17 cellular contexts compared by ENCODE assay signal in the genomic region with DNA sequence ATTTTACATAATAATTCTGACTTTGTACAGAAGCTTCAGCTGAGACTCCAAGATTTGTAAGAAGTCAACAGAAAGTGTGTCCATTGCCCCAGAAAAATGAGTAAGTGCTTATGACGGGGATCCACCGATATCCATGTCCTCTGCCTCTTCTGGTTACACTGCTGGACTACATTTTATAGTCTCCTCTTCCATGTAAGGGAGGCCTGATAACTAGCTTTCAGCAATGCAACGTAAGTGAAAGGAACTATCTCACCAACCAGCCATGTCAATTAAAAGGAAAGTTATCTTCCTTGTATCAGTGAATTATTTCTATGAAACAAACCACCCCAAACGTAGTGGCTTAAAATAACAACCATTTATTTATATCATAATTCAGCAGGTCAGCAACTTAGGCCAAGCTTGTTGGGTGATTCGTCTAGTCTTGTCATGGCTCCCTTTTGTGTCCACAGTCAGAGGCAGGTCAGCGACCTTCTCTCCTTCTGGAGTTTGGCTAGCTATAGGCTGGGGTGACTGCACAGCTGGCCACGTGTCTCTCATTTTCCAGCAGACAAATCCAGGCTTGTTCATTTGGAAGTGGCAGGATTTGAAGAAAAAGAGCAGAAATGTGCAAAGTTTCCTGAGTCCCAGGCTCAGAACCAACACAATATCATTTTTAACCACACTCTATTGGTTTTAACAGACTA. TPM values are rescaled to one million over a fixed set of nuclear protein-coding genes. Genes with fewer than 3 reads are reported as not detected.
DNase-seq lines count a peak whose midpoint lies in the region; ATAC-seq and TF ChIP-seq lines count a peak whose summit lies in the region.
"Had no signal": no experiment of that assay in that cellular context is flagged by ENCODE, and none has a peak within 500 bp of the region (broad histone marks: within the 10 kb centered on the region; RNA-seq: fewer than 3 reads in every experiment).

No MANE protein-coding gene starts in this region.

- no peaks in the 10 kb centered on the region for H3K36me3 ChIP-seq in A673 (ENCODE audit: insufficient read depth, low read length, poor library complexity, severe bottlenecking)
- H3K36me3 ChIP-seq in neuronal stem cell (replicated peaks in 1 of 2; ENCODE audit: control insufficient read depth in 2 of 2, insufficient read depth in 2 of 2, low read length in 2 of 2) = no peaks in the 10 kb centered on the region

- TF ChIP-seq CTCF in A673 (conservative IDR thresholded peaks at IDR 0.05; ENCODE audit: low read depth, low read length) = no peak
- no peak for TF ChIP-seq CTCF in choroid plexus epithelial cell (conservative IDR thresholded peaks at IDR 0.05; ENCODE audit: low read depth, low read length)

- no peak overlapping the region for H2BK15ac ChIP-seq in neuronal stem cell (ENCODE audit: low read length)

- peak overlapping the region; percentile 41 for H2AFZ ChIP-seq in neuronal stem cell (ENCODE audit: low read length)

- H4K91ac ChIP-seq in neuronal stem cell (ENCODE audit: low read depth, low read length, poor library complexity) = no peak overlapping the region

- CTCF ChIA-PET in A673 (lab: Charles Lee) = no interaction called here

- intact Hi-C loops in A673 (cut with micrococcal nuclease; ENCODE audit: unreplicated experiment) = no loop called here

- no peaks in the 10 kb centered on the region for H3K79me1 ChIP-seq in neuronal stem cell (ENCODE audit: low read depth, low read length)

- H3K9me3 ChIP-seq in A673 (ENCODE audit: low read depth, low read length, poor library complexity, severe bottlenecking) (no peaks in the 10 kb centered on the region), neuronal stem cell (replicated peaks in 1 of 2; ENCODE audit: control insufficient read depth in 2 of 2, insufficient read depth in 1 of 2, low read depth in 1 of 2, low read length in 2 of 2) (no peaks in the 10 kb centered on the region)
- H3K9me3 ChIP-seq: Caco-2 had no signal

- WGBS in neuronal stem cell (ENCODE audit: extremely low coverage in 2 of 2, insufficient read length in 2 of 2, insufficient replicate concordance in 1 of 2), 2 donors = no CpG with 5 or more reads among the region's 7 CpGs

- H3K4me3 ChIP-seq in A673 (ENCODE audit: low read depth, low read length, poor library complexity, severe bottlenecking) = no peak overlapping the region
- no peak overlapping the region for H3K4me3 ChIP-seq in choroid plexus epithelial cell (ENCODE audit: low read depth, low read length)
- H3K4me3 ChIP-seq in neuronal stem cell (ENCODE audit: low read length in 2 of 2) = no peak overlapping the region

- no peak overlapping the region for H3K4ac ChIP-seq in neuronal stem cell (ENCODE audit: low read length)

- POLR2A ChIA-PET in A673 (lab: Charles Lee; ENCODE audit: low non-redundant PET) = no interaction called here

- no TSS peak for BruUV-seq in A673 (replicated peaks; lab: Mats Ljungman, UMichigan)

- no peak for ATAC-seq in HG02981 (IDR thresholded peaks at IDR 0.05; ENCODE audit: unreplicated experiment)
- ATAC-seq in HG02885 (IDR thresholded peaks at IDR 0.05; ENCODE audit: poor library complexity, unreplicated experiment) = no peak
- ATAC-seq in HG02884 (IDR thresholded peaks at IDR 0.05; ENCODE audit: unreplicated experiment) = no peak
- ATAC-seq: HCT116 had no signal

- H3K4me1 ChIP-seq in A673 (ENCODE audit: insufficient read depth, low read length, poor library complexity, severe bottlenecking) (peaks cover 8% of the 10 kb centered on the region), neuronal stem cell (ENCODE audit: control insufficient read depth in 2 of 2, insufficient read depth in 1 of 2, low read depth in 1 of 2, low read length in 2 of 2) (peaks cover 2 to 13% of the 10 kb centered on the region in 2 donors)

- H3K27ac ChIP-seq in A673 (ENCODE audit: low read depth, low read length, poor library complexity, severe bottlenecking) (peak overlapping the region; percentile 23), neuronal stem cell (replicated peaks; ENCODE audit: low read length) (no peak overlapping the region)
- H3K27ac ChIP-seq: C4-2B had no signal

- H3K27me3 ChIP-seq in A673 (replicated peaks; ENCODE audit: insufficient read depth, low read depth, low read length, poor library complexity) = no peaks in the 10 kb centered on the region
- H3K27me3 ChIP-seq in neuronal stem cell (ENCODE audit: control insufficient read depth in 3 of 3, insufficient read depth in 3 of 3, low read depth in 1 of 3, low read length in 3 of 3) = no peaks in the 10 kb centered on the region

- H2BK12ac ChIP-seq in neuronal stem cell (ENCODE audit: low read length) = no peak overlapping the region

- H3K14ac ChIP-seq in neuronal stem cell (ENCODE audit: low read length) = no peak overlapping the region

- no peak overlapping the region for H2BK120ac ChIP-seq in neuronal stem cell (ENCODE audit: low read depth, low read length)

- H3K23ac ChIP-seq in neuronal stem cell (ENCODE audit: low read depth, low read length, poor library complexity) = no peak overlapping the region

- H3K9ac ChIP-seq in neuronal stem cell (ENCODE audit: low read depth, low read length, poor library complexity) = no peak overlapping the region

- no peak overlapping the region for H3K4me2 ChIP-seq in neuronal stem cell (ENCODE audit: insufficient read depth, low read length, poor library complexity, severe bottlenecking)

- no peak overlapping the region for H3K18ac ChIP-seq in neuronal stem cell (ENCODE audit: low read length)

- H2BK5ac ChIP-seq in neuronal stem cell (ENCODE audit: low read length) = no peak overlapping the region

- DNase-seq in A673 (ENCODE audit: low spot score) (no peak), OCI-M1 (lab: John Stamatoyannopoulos, UW) (peak; percentile 48), choroid plexus epithelial cell (ENCODE audit: low read depth) (peak; percentile 30), neuronal stem cell (ENCODE audit: low spot score) (no peak), foreskin melanocyte (no peak)
- DNase-seq: ACHN; AML-193; Caco-2; CD4-positive, alpha-beta T cell; GOT3; H7; HFFc6 had no signal

- H2AK5ac ChIP-seq in neuronal stem cell (ENCODE audit: low read depth, low read length) = no peak overlapping the region

- no peak overlapping the region for H4K8ac ChIP-seq in neuronal stem cell (ENCODE audit: low read depth, low read length)

RNA-seq across cellular contexts. Expression of a gene that starts 44.9 kb away (rescaled TPM):
- 61.0 and 64.4 TPM in 2 replicates for total RNA-seq in A673 (2021)
- polyA plus RNA-seq in neuronal stem cell (2013, experiment 1 of 2) = 0.70 TPM
- 0.46 TPM for polyA plus RNA-seq in neuronal stem cell (2013, experiment 2 of 2)

Comparison
In these comparisons a context has a peak if more than half of its experiments do, and no peak if none do; other contexts are left out.
1. DNase-seq: peak in OCI-M1 (single experiment) and choroid plexus epithelial cell (single experiment); none in A673 (single experiment), neuronal stem cell (single experiment) and foreskin melanocyte (single experiment).